In the genomic region with DNA sequence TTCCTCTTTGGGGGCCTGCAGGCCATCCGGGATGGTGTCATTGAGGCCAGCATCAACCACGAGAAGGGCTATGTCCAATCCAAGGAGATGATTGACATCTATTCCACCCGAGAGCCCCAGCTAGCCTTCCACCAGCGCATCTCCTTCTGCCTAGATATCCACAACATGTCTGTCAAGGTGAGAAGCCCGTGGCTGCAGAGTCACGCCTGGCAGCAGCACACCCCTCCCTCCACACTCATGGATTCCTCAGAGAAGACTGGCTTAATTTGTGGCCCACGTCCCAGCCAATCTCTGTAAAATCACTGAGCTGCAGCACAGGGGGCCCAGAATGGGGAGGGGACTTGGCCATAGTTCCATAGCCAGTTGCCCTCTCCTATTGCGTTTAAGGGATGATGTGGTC, we compare ENCODE assay signal across 17 cellular contexts. TPM values are rescaled to one million over a fixed set of nuclear protein-coding genes. Genes with fewer than 3 reads are reported as not detected.
A peak's percentile ranks its signal among the peaks of the same experiment; 100 is the strongest.
DNase-seq lines count a peak whose midpoint lies in the region; ATAC-seq and TF ChIP-seq lines count a peak whose summit lies in the region.
"Had no signal": no experiment of that assay in that cellular context is flagged by ENCODE, and none has a peak within 500 bp of the region (broad histone marks: within the 10 kb centered on the region; RNA-seq: fewer than 3 reads in every experiment).

No MANE protein-coding gene starts in this region.

- peaks cover 12% of the 10 kb centered on the region for H3K4me1 ChIP-seq in left ventricle myocardium inferior
- H3K4me1 ChIP-seq in vagina: peaks cover 35% of the 10 kb centered on the region
- H3K4me1 ChIP-seq: BLaER1, HAP-1 had no signal

- TF ChIP-seq CTCF in left ventricle myocardium inferior (IDR thresholded peaks at IDR 0.05; ENCODE audit: borderline replicate concordance): no peak
- no peak for TF ChIP-seq CTCF in WERI-Rb-1 (IDR thresholded peaks at IDR 0.05; ENCODE audit: low read depth, low read length)
- TF ChIP-seq CTCF in vagina (IDR thresholded peaks at IDR 0.05): no peak

- no peak for ATAC-seq in left cardiac atrium
- peak; percentile 7 for ATAC-seq in sciatic nerve
- ATAC-seq: CD8-positive, alpha-beta T cell had no signal

- H3K27ac ChIP-seq in left ventricle myocardium inferior (replicated peaks) (peak overlapping the region; percentile 48), WERI-Rb-1 (peak overlapping the region; percentile 2; the same call in 1 of the 2 replicates), vagina (peak overlapping the region; percentile 25)
- H3K27ac ChIP-seq: BLaER1, HL-60 had no signal

- H3K27me3 ChIP-seq in left ventricle myocardium inferior (ENCODE audit: low read depth) (no peaks in the 10 kb centered on the region), WERI-Rb-1 (ENCODE audit: insufficient read depth, low read depth, severe bottlenecking) (no peaks in the 10 kb centered on the region), vagina (no peaks in the 10 kb centered on the region)
- H3K27me3 ChIP-seq: BLaER1 had no signal

- DNase-seq in left ventricle myocardium inferior (no peak), left cardiac atrium (no peak), WERI-Rb-1 (no peak), sciatic nerve (ENCODE audit: low spot score) (no peak), vagina (ENCODE audit: extremely low spot score in 2 of 2) (no peak), CD1c-positive myeloid dendritic cell (ENCODE audit: extremely low spot score) (no peak), NCI-H510A treated with DMSO at 0.1 percent for 48 hours (lab: John Stamatoyannopoulos, UW) (no peak), cortex of kidney (lab: John Stamatoyannopoulos, UW) (no peak)
- DNase-seq: 8988T; CD8-positive, alpha-beta T cell; COR-L47 had no signal

- H3K36me3 ChIP-seq in left ventricle myocardium inferior: peaks cover 75% of the 10 kb centered on the region
- H3K36me3 ChIP-seq in WERI-Rb-1: peaks cover 75% of the 10 kb centered on the region
- peaks cover 0 to 60% of the 10 kb centered on the region in 2 donors for H3K36me3 ChIP-seq in vagina

- no peak for TF ChIP-seq POLR2A in vagina (IDR thresholded peaks at IDR 0.05)

- intact Hi-C loops in left ventricle myocardium inferior (cut with micrococcal nuclease): no loop called here
- intact Hi-C loops in left cardiac atrium (cut with DNase I): no loop called here
- intact Hi-C loops in sciatic nerve (cut with DNase I): no loop called here
- intact Hi-C loops in vagina (cut with DNase I): no loop called here

- no peak overlapping the region for H3K4me3 ChIP-seq in left ventricle myocardium inferior
- no peak overlapping the region for H3K4me3 ChIP-seq in WERI-Rb-1 (ENCODE audit: low read depth, low read length)
- H3K4me3 ChIP-seq in vagina: no peak overlapping the region
- H3K4me3 ChIP-seq: BLaER1, HAP-1 had no signal

- H3K9me3 ChIP-seq in left ventricle myocardium inferior (replicated peaks): no peaks in the 10 kb centered on the region
- H3K9me3 ChIP-seq in WERI-Rb-1 (ENCODE audit: severe bottlenecking): no peaks in the 10 kb centered on the region
- no peaks in the 10 kb centered on the region for H3K9me3 ChIP-seq in vagina
- H3K9me3 ChIP-seq: BLaER1, HAP-1 had no signal

RNA-seq across cellular contexts. Expression of gene PSMD3, which starts 15.6 kb away (rescaled TPM):
- total RNA-seq in left ventricle myocardium inferior (86.7 TPM), left cardiac atrium (10 to 100 TPM; 69.0 to 92.8 TPM), sciatic nerve (68.7 TPM), vagina (95.0 TPM)

RNA-seq across cellular contexts. Expression of gene CSF3, which starts 19.1 kb away (rescaled TPM):
- total RNA-seq in left ventricle myocardium inferior (not detected), left cardiac atrium (1 to 10 TPM in 1 of 2 donors, not detected in 1; 1.2 TPM), sciatic nerve (2.3 TPM), vagina (25.3 TPM)
- total RNA-seq: A673; CD8-positive, alpha-beta T cell; H1; HT1080 had no signal

RNA-seq across cellular contexts. Expression of gene GSDMA, which starts 33.4 kb away (rescaled TPM):
- total RNA-seq in left ventricle myocardium inferior (0.66 TPM), left cardiac atrium (1 to 10 TPM; 1.3 TPM), sciatic nerve (1.5 TPM), vagina (0.74 TPM)
- total RNA-seq: A673, H1, HT1080 had no signal

RNA-seq across cellular contexts. Expression of gene MED24, which starts 58.0 kb away (rescaled TPM):
- total RNA-seq in left ventricle myocardium inferior (58.2 TPM), left cardiac atrium (10 to 100 TPM; 44.0 to 56.4 TPM), sciatic nerve (74.7 TPM), vagina (106 TPM)
